Comparison of ENCODE assay signal across 1 cellular context in genomic region chr2:233422649-233423435, GRCh38.
TF ChIP-seq lines count a peak whose summit lies in the region.

No MANE protein-coding gene starts in this region.

TF ChIP-seq in GM12878, 131 proteins besides CTCF, POLR2A, EP300 and RAD21 (continued from another document):
- TF ChIP-seq, protein P1, sequence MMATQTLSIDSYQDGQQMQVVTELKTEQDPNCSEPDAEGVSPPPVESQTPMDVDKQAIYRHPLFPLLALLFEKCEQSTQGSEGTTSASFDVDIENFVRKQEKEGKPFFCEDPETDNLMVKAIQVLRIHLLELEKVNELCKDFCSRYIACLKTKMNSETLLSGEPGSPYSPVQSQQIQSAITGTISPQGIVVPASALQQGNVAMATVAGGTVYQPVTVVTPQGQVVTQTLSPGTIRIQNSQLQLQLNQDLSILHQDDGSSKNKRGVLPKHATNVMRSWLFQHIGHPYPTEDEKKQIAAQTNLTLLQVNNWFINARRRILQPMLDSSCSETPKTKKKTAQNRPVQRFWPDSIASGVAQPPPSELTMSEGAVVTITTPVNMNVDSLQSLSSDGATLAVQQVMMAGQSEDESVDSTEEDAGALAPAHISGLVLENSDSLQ (IDR thresholded peaks at IDR 0.05), result no peak
- TF ChIP-seq TARDBP (IDR thresholded peaks at IDR 0.05; ENCODE audit: borderline replicate concordance), result no peak
- no peak for TF ChIP-seq RELA (IDR thresholded peaks at IDR 0.05; ENCODE audit: borderline replicate concordance, partially characterized antibody)
- no peak for TF ChIP-seq RB1 (IDR thresholded peaks at IDR 0.05; ENCODE audit: borderline replicate concordance)
- no peak for TF ChIP-seq KDM1A (IDR thresholded peaks at IDR 0.05; ENCODE audit: borderline replicate concordance)
